Comparison of ENCODE assay signal across 26 cellular contexts in genomic region chr6:106829451-106829850, GRCh38.
"Had no signal": no experiment of that assay in that cellular context is flagged by ENCODE, and none has a peak within 500 bp of the region (broad histone marks: within the 10 kb centered on the region; RNA-seq: fewer than 3 reads in every experiment).

No MANE protein-coding gene starts in this region.

- H3K36me3 ChIP-seq: MG63, Peyer's patch, SJSA1, WERI-Rb-1 had no signal

- H3K27ac Mint-ChIP-seq: activated CD4-positive, alpha-beta memory T cell treated with anti-CD3 and anti-CD28 coated beads, Interleukin-2, amount 10 ng/mL, durations not matched to agents 7 days and 5 days; activated CD4-positive, alpha-beta T cell treated with anti-CD3 and anti-CD28 coated beads for 36 hours; activated naive CD4-positive, alpha-beta T cell treated with anti-CD3 and anti-CD28 coated beads, Interleukin-2, amount 10 ng/mL, durations not matched to agents 7 days and 5 days; activated naive CD8-positive, alpha-beta T cell treated with anti-CD3 and anti-CD28 coated beads for 36 hours; activated T-cell treated with anti-CD3 and anti-CD28 coated beads, Interleukin-2, amount 50 U/mL, for 72 hours; activated T-helper 2 cell treated with anti-CD3 and anti-CD28 coated beads, Interferon-gamma antibody, Interleukin-2, Interleukin-4, amounts not matched to agents 10 μg/mL and 5 μg/mL and 100 μg/mL, durations not matched to agents 14 hours and 24 hours and 36 hours had no signal

- H3K36me3 Mint-ChIP-seq: activated naive CD4-positive, alpha-beta T cell treated with anti-CD3 and anti-CD28 coated beads, Interleukin-2, amount 10 ng/mL, durations not matched to agents 7 days and 5 days; activated naive CD8-positive, alpha-beta T cell treated with anti-CD3 and anti-CD28 coated beads for 36 hours had no signal

- H3K4me3 ChIP-seq: MG63, Peyer's patch, SJSA1 had no signal

- H3K27me3 ChIP-seq: Peyer's patch, SJSA1 had no signal

- DNase-seq: activated CD4-positive, alpha-beta memory T cell treated with anti-CD3 and anti-CD28 coated beads, Interleukin-2, amount 10 ng/mL, durations not matched to agents 7 days and 5 days; activated CD4-positive, alpha-beta T cell treated with anti-CD3 and anti-CD28 coated beads for 36 hours; activated CD4-positive, alpha-beta T cell treated with anti-CD3 and anti-CD28 coated beads, Interleukin-2, amount 50 U/mL, for 1 hour; activated CD8-positive, alpha-beta memory T cell treated with anti-CD3 and anti-CD28 coated beads, Interleukin-2, amount 50 U/mL, for 4 hours; activated gamma-delta T cell treated with Interleukin-2 at 50 U/mL for 16 hours; activated naive CD4-positive, alpha-beta T cell treated with anti-CD3 and anti-CD28 coated beads, Interleukin-2, amount 10 ng/mL, durations not matched to agents 7 days and 5 days; activated naive CD8-positive, alpha-beta T cell treated with anti-CD3 and anti-CD28 coated beads for 36 hours; activated T-cell treated with anti-CD3 and anti-CD28 coated beads, Interleukin-2, amount 50 U/mL, for 72 hours; anterior cingulate cortex; cerebellar nuclear complex; MG63; MV-4-11; NCI-H1105; NCI-H1436; NCI-H1694 treated with DMSO at 0.1 percent for 48 hours; NCI-H2029 treated with DMSO at 0.1 percent for 48 hours; NCI-H510A treated with DMSO at 0.1 percent for 48 hours; NCI-H69; NK-92 treated with Interleukin-12 subunit alpha and Interleukin-12 subunit beta, amount 100 ng/mL, for 24 hours; Peyer's patch; Right ventricle myocardium superior; SW 1271; WERI-Rb-1 had no signal

- H3K4me1 Mint-ChIP-seq: activated CD4-positive, alpha-beta memory T cell treated with anti-CD3 and anti-CD28 coated beads, Interleukin-2, amount 10 ng/mL, durations not matched to agents 7 days and 5 days; activated CD4-positive, alpha-beta T cell treated with anti-CD3 and anti-CD28 coated beads for 36 hours; activated naive CD4-positive, alpha-beta T cell treated with anti-CD3 and anti-CD28 coated beads, Interleukin-2, amount 10 ng/mL, durations not matched to agents 7 days and 5 days; activated naive CD8-positive, alpha-beta T cell treated with anti-CD3 and anti-CD28 coated beads for 36 hours had no signal

- H3K9me3 ChIP-seq: MG63, Peyer's patch, SJSA1 had no signal

- H3K4me1 ChIP-seq: Peyer's patch, SJSA1 had no signal

- H3K4me3 Mint-ChIP-seq: activated CD4-positive, alpha-beta memory T cell treated with anti-CD3 and anti-CD28 coated beads, Interleukin-2, amount 10 ng/mL, durations not matched to agents 7 days and 5 days; activated CD4-positive, alpha-beta T cell treated with anti-CD3 and anti-CD28 coated beads for 36 hours; activated naive CD4-positive, alpha-beta T cell treated with anti-CD3 and anti-CD28 coated beads, Interleukin-2, amount 10 ng/mL, durations not matched to agents 7 days and 5 days; activated naive CD8-positive, alpha-beta T cell treated with anti-CD3 and anti-CD28 coated beads for 36 hours; activated T-cell treated with anti-CD3 and anti-CD28 coated beads, Interleukin-2, amount 50 U/mL, for 72 hours had no signal

- H3K9me3 Mint-ChIP-seq: activated CD4-positive, alpha-beta memory T cell treated with anti-CD3 and anti-CD28 coated beads, Interleukin-2, amount 10 ng/mL, durations not matched to agents 7 days and 5 days; activated naive CD4-positive, alpha-beta T cell treated with anti-CD3 and anti-CD28 coated beads, Interleukin-2, amount 10 ng/mL, durations not matched to agents 7 days and 5 days; activated T-helper 2 cell treated with anti-CD3 and anti-CD28 coated beads, Interferon-gamma antibody, Interleukin-2, Interleukin-4, amounts not matched to agents 10 μg/mL and 5 μg/mL and 100 μg/mL, durations not matched to agents 14 hours and 24 hours and 36 hours had no signal

- H3K27ac ChIP-seq: Peyer's patch, RWPE1, SJSA1, WERI-Rb-1 had no signal
